In the genomic region with DNA sequence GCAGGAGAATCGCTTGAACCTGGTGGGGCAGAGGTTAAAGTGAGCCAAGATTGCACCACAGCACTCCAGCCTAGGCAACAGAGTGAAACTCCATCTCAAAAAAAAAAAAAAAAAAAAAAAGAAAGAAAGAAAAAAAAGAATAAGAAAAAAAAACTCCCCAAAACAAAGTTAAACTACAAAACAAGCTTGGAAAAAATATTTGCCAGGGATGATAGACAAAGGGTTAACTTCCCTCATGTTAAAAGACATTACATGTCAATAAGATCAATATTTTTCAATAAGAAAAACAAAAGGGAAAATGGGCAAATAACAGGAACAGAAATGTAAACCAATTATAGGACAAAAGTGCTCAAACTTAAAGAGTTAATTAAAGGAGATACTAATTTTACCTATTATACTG, we compare ENCODE assay signal across 1 cellular context.
TF ChIP-seq lines count a peak whose summit lies in the region.

No MANE protein-coding gene starts in this region.

TF ChIP-seq in H1, 55 proteins besides CTCF, POLR2A, EP300 and RAD21 (continued from another document):
- no peak for TF ChIP-seq POLR2AphosphoS5 (IDR thresholded peaks at IDR 0.05; ENCODE audit: low read depth, low read length)
- TF ChIP-seq, protein P1, sequence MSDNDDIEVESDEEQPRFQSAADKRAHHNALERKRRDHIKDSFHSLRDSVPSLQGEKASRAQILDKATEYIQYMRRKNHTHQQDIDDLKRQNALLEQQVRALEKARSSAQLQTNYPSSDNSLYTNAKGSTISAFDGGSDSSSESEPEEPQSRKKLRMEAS (IDR thresholded peaks at IDR 0.05), result no peak
